8 cellular contexts compared by ENCODE assay signal in the genomic region with DNA sequence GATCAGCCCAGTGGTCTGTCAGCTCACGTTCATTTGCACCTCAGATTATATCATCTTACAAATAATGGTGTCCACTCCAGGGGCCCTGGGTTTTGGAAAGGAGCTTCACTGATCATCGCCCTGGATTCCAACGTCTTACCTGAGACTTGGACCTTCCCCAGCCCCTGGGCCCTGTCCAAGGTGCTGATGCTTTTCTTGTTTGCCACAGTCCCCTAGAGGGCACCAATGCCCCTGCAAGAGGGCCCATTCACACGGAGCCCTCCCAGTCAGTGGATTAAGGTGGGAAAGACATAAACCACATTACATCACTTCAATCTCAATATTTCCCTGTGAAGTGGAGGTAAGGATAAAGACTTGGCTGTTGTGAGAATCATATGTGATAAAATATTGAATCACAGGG.
A peak's percentile ranks its signal among the peaks of the same experiment; 100 is the strongest.
DNase-seq lines count a peak whose midpoint lies in the region; ATAC-seq, FAIRE-seq and TF ChIP-seq lines count a peak whose summit lies in the region.

No MANE protein-coding gene starts in this region.

- no peak for TF ChIP-seq EP300 in upper lobe of left lung (IDR thresholded peaks at IDR 0.05)

- H3K27ac ChIP-seq in VCaP (no peak overlapping the region), kidney (ENCODE audit: low read depth in 2 of 2, low read length in 2 of 2) (no peak overlapping the region), upper lobe of left lung (no peak overlapping the region)

- H3K36me3 ChIP-seq in kidney (ENCODE audit: control insufficient read depth in 1 of 2, insufficient read depth in 2 of 2, low read length in 2 of 2) (no peaks in the 10 kb centered on the region), upper lobe of left lung (no peaks in the 10 kb centered on the region)

- H3K36me3 Mint-ChIP-seq in glutamatergic neuron (ENCODE audit: unreplicated experiment), result no peaks in the 10 kb centered on the region

- peak; percentile 43; the same call in 1 of the 2 replicates for TF ChIP-seq CTCF in VCaP (conservative IDR thresholded peaks at IDR 0.05)
- TF ChIP-seq CTCF in kidney (IDR thresholded peaks at IDR 0.05; ENCODE audit: borderline replicate concordance, extremely low read depth, insufficient read depth), result peak; percentile 19
- peak in 1 of 6 experiments; percentile 12 for TF ChIP-seq CTCF in upper lobe of left lung (IDR thresholded peaks at IDR 0.05)
- no peak for TF ChIP-seq CTCF in glutamatergic neuron (IDR thresholded peaks at IDR 0.05; ENCODE audit: partially characterized antibody, unreplicated experiment)

- no peaks in the 10 kb centered on the region for H3K27me3 ChIP-seq in upper lobe of left lung

- peaks cover 6% of the 10 kb centered on the region for H3K4me1 Mint-ChIP-seq in glutamatergic neuron (ENCODE audit: low read depth, unreplicated experiment)

- no peak for TF ChIP-seq POLR2A in upper lobe of left lung (IDR thresholded peaks at IDR 0.05)

- DNase-seq in Daoy (ENCODE audit: low read depth) (peak; percentile 64), HK-2 (ENCODE audit: unreplicated experiment) (peak; percentile 37), kidney (no peak), upper lobe of left lung (no peak), glutamatergic neuron (no peak)

- H3K4me3 ChIP-seq in kidney (ENCODE audit: low read length in 2 of 2), result no peak overlapping the region
- no peak overlapping the region for H3K4me3 ChIP-seq in upper lobe of left lung

- no peak overlapping the region for H3K9ac ChIP-seq in kidney (ENCODE audit: low read length in 2 of 2)

- ATAC-seq in HG03354 (IDR thresholded peaks at IDR 0.05; ENCODE audit: poor library complexity, severe bottlenecking, unreplicated experiment) (no peak), GM18520 (IDR thresholded peaks at IDR 0.05; ENCODE audit: unreplicated experiment) (no peak), upper lobe of left lung (ENCODE audit: low FRiP score in 2 of 2) (no peak)

- H3K27ac Mint-ChIP-seq in glutamatergic neuron (ENCODE audit: unreplicated experiment), result no peak overlapping the region

- intact Hi-C loops in kidney (cut with DNase I), result no loop called here

- no peaks in the 10 kb centered on the region for H3K9me3 ChIP-seq in kidney (ENCODE audit: control insufficient read depth in 1 of 2, low read length in 2 of 2)
- H3K9me3 ChIP-seq in upper lobe of left lung, result no peaks in the 10 kb centered on the region

- 8 to 14% methylated on average over 4 of the region's 4 CpGs for WGBS in upper lobe of left lung, 2 donors

- no peaks in the 10 kb centered on the region for H3K9me3 Mint-ChIP-seq in glutamatergic neuron (ENCODE audit: unreplicated experiment)

- FAIRE-seq in kidney (lab: Jason Lieb, UNC), result no peak

- H3K27me3 Mint-ChIP-seq in glutamatergic neuron (ENCODE audit: unreplicated experiment), result peaks cover 1% of the 10 kb centered on the region

- H3K4me1 ChIP-seq in kidney (ENCODE audit: control insufficient read depth in 1 of 2, insufficient read depth in 1 of 2, low read depth in 1 of 2, low read length in 2 of 2) (no peaks in the 10 kb centered on the region), upper lobe of left lung (no peaks in the 10 kb centered on the region)

- no peak overlapping the region for H3K4me3 Mint-ChIP-seq in glutamatergic neuron (ENCODE audit: unreplicated experiment)

Comparison
In these comparisons a context has a peak if more than half of its experiments do, and no peak if none do; other contexts are left out.
1. DNase-seq: peak in Daoy (single experiment) and HK-2 (single experiment); none in kidney (single experiment), upper lobe of left lung (0 of 2) and glutamatergic neuron (single experiment).